ENCODE assay signal across 10 cellular contexts in the genomic region with DNA sequence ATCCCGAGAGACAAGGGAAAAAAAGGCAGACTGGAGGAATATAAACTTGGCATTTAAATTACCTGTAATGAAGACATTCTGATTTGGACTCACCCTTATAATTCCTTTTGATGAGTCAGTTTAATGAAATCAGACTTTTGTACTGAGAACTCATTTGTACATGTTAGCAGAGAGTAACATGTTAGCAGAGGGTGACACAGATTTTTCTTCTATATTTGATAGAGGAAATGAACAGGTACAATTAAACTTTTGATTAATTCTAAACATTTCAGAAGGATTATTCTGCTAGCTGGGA.
A peak's percentile ranks its signal among the peaks of the same experiment; 100 is the strongest.
DNase-seq lines count a peak whose midpoint lies in the region; ATAC-seq, FAIRE-seq and TF ChIP-seq lines count a peak whose summit lies in the region.
"Had no signal": no experiment of that assay in that cellular context is flagged by ENCODE, and none has a peak within 500 bp of the region (broad histone marks: within the 10 kb centered on the region; RNA-seq: fewer than 3 reads in every experiment).

No MANE protein-coding gene starts in this region.

- 15 to 45% (median 30%) methylated on average over 1 of the region's 1 CpG for WGBS in small intestine, 3 donors

- no peaks in the 10 kb centered on the region for H3K9me3 ChIP-seq in small intestine (ENCODE audit: control insufficient read depth, low read depth)
- H3K9me3 ChIP-seq: heart left ventricle had no signal

- no peak for TF ChIP-seq CTCF in GM10266 (IDR thresholded peaks at IDR 0.05; ENCODE audit: control insufficient read depth, insufficient read depth, low read depth, missing control alignments)

- no peak for FAIRE-seq in small intestine (lab: Jason Lieb, UNC)

- ATAC-seq in SK-N-SH treated with all-trans-retinoic acid at 6 μM for 48 hours (peak; percentile 27), HG03457 (IDR thresholded peaks at IDR 0.05; ENCODE audit: unreplicated experiment) (no peak)

- no peaks in the 10 kb centered on the region for H3K27me3 ChIP-seq in small intestine (ENCODE audit: control insufficient read depth in 2 of 2, insufficient read depth in 2 of 2, low read length in 2 of 2)
- no peaks in the 10 kb centered on the region for H3K27me3 ChIP-seq in H7 (ENCODE audit: control insufficient read depth, insufficient read depth, low read length)
- H3K27me3 ChIP-seq: heart left ventricle had no signal

- H3K36me3 ChIP-seq in small intestine (ENCODE audit: control insufficient read depth in 2 of 2, insufficient read depth in 2 of 2, low read length in 2 of 2) (no peaks in the 10 kb centered on the region), H7 (replicated peaks; ENCODE audit: control insufficient read depth, insufficient read depth, low read length) (no peaks in the 10 kb centered on the region)
- H3K36me3 ChIP-seq: heart left ventricle had no signal

- H3K4me3 ChIP-seq in small intestine (ENCODE audit: low read depth in 1 of 2, low read length in 2 of 2): no peak overlapping the region
- no peak overlapping the region for H3K4me3 ChIP-seq in H7 (ENCODE audit: insufficient read depth, low read depth, low read length)
- H3K4me3 ChIP-seq: heart left ventricle had no signal

- peaks cover 0 to 2% of the 10 kb centered on the region in 2 donors for H3K4me1 ChIP-seq in small intestine (ENCODE audit: control insufficient read depth in 2 of 2, insufficient read depth in 1 of 2, low read depth in 1 of 2, low read length in 1 of 2)
- H3K4me1 ChIP-seq: parathyroid adenoma had no signal

- H3K27ac ChIP-seq in small intestine (ENCODE audit: low read depth in 1 of 2, low read length in 1 of 2): peak overlapping the region in 1 of 2 donors; percentile 24
- H3K27ac ChIP-seq: parathyroid adenoma had no signal

- DNase-seq in HPDE6-E6E7 (ENCODE audit: extremely low spot score) (peak; percentile 34), fibroblast of peridontal ligament (ENCODE audit: extremely low read depth) (peak; percentile 36), small intestine (peak; percentile 67), SIG-M5 treated with dmso at 0.1 percent for 504 hours (lab: John Stamatoyannopoulos, UW; ENCODE audit: unreplicated experiment) (no peak), GM10266 (ENCODE audit: extremely low spot score) (no peak), H7 (no peak)

TF ChIP-seq in SK-N-SH treated with all-trans-retinoic acid at 6 μM for 48 hours, 23 proteins besides CTCF, POLR2A, EP300 and RAD21:
- TF ChIP-seq OSR1 (CRISPR knock-in tag; IDR thresholded peaks at IDR 0.05) (no peak), ZNF70 (CRISPR knock-in tag; IDR thresholded peaks at IDR 0.05) (no peak), ZFP3 (CRISPR knock-in tag; IDR thresholded peaks at IDR 0.05) (no peak), ZNF8 (CRISPR knock-in tag; IDR thresholded peaks at IDR 0.05) (no peak), ESRRG (CRISPR knock-in tag; IDR thresholded peaks at IDR 0.05) (no peak), BACH2 (CRISPR knock-in tag; IDR thresholded peaks at IDR 0.05; ENCODE audit: borderline replicate concordance) (no peak), POU6F1 (CRISPR knock-in tag; IDR thresholded peaks at IDR 0.05; ENCODE audit: borderline replicate concordance, low read depth) (no peak), ISL1 (CRISPR knock-in tag; IDR thresholded peaks at IDR 0.05) (no peak)
- TF ChIP-seq, protein P1, sequence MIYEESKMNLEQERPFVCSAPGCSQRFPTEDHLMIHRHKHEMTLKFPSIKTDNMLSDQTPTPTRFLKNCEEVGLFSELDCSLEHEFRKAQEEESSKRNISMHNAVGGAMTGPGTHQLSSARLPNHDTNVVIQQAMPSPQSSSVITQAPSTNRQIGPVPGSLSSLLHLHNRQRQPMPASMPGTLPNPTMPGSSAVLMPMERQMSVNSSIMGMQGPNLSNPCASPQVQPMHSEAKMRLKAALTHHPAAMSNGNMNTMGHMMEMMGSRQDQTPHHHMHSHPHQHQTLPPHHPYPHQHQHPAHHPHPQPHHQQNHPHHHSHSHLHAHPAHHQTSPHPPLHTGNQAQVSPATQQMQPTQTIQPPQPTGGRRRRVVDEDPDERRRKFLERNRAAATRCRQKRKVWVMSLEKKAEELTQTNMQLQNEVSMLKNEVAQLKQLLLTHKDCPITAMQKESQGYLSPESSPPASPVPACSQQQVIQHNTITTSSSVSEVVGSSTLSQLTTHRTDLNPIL (CRISPR knock-in tag; IDR thresholded peaks at IDR 0.05; ENCODE audit: low read depth): no peak

Comparison
In these comparisons a context has a peak if more than half of its experiments do, and no peak if none do; other contexts are left out.
1. DNase-seq: peak in HPDE6-E6E7 (single experiment), fibroblast of peridontal ligament (single experiment) and small intestine (single experiment); none in SIG-M5 treated with dmso at 0.1 percent for 504 hours (single experiment), GM10266 (single experiment) and H7 (single experiment).